ENCODE assay signal across 13 cellular contexts in genomic region chr6:166952122-166952521, GRCh38. TPM values are rescaled to one million over a fixed set of nuclear protein-coding genes. Genes with fewer than 3 reads are reported as not detected.
DNase-seq lines count a peak whose midpoint lies in the region; ATAC-seq and TF ChIP-seq lines count a peak whose summit lies in the region.
"Had no signal": no experiment of that assay in that cellular context is flagged by ENCODE, and none has a peak within 500 bp of the region (broad histone marks: within the 10 kb centered on the region; RNA-seq: fewer than 3 reads in every experiment).

No MANE protein-coding gene starts in this region.

- CTCF ChIA-PET in activated CD4-positive, alpha-beta T cell treated with anti-CD3 and anti-CD28 coated beads for 36 hours (lab: Charles Lee), result interaction anchor here (0.6 to 2.1 kb wide), 4 partner anchors 10 to 165 kb away, joined by 3 to 11 read pairs (median 4); no protein-coding TSS in a partner anchor
- CTCF ChIA-PET in OCI-LY7 (lab: Charles Lee; ENCODE audit: unreplicated experiment), result no interaction called here
- CTCF ChIA-PET in activated naive CD4-positive, alpha-beta T cell treated with anti-CD3 and anti-CD28 coated beads, Interleukin-2, amount 10 ng/mL, durations not matched to agents 7 days and 5 days (lab: Charles Lee), result interaction anchor here (0.7 to 5.4 kb wide), 10 partner anchors 8 to 166 kb away, joined by 3 to 53 read pairs (median 4); no protein-coding TSS in a partner anchor

- TF ChIP-seq CTCF in OCI-LY7 (conservative IDR thresholded peaks at IDR 0.05; ENCODE audit: low read length), result no peak
- no peak for TF ChIP-seq CTCF in prostate gland (IDR thresholded peaks at IDR 0.05)

- H3K27ac ChIP-seq in OCI-LY7 (ENCODE audit: low read depth, low read length, poor library complexity, severe bottlenecking), result peak overlapping the region; percentile 87
- no peak overlapping the region for H3K27ac ChIP-seq in prostate gland
- H3K27ac ChIP-seq: A549 had no signal

- intact Hi-C loops in activated CD4-positive, alpha-beta T cell treated with anti-CD3 and anti-CD28 coated beads for 36 hours (cut with DNase I, micrococcal nuclease), result loop anchor here (5.0 kb wide), 3 partner anchors 165 to 610 kb away; partner anchors contain the start of gene SFT2D1 (in 1 of the 2)
- intact Hi-C loops in OCI-LY7 (cut with micrococcal nuclease; ENCODE audit: unreplicated experiment) (loop anchor here (10.0 kb wide), 1 partner anchor 607 kb away; the partner anchor contains the start of gene SFT2D1), prostate gland (cut with DNase I) (loop anchor here (5.0 kb wide), 1 partner anchor 45 kb away; the partner anchor contains the start of gene CEP43)

- no peaks in the 10 kb centered on the region for H3K27me3 ChIP-seq in prostate gland (replicated peaks; ENCODE audit: insufficient read depth)
- H3K27me3 ChIP-seq: Peyer's patch had no signal

- peaks cover 40% of the 10 kb centered on the region for H3K36me3 Mint-ChIP-seq in activated CD4-positive, alpha-beta T cell treated with anti-CD3 and anti-CD28 coated beads for 36 hours (ENCODE audit: low read depth)
- H3K36me3 Mint-ChIP-seq in activated naive CD4-positive, alpha-beta T cell treated with anti-CD3 and anti-CD28 coated beads, Interleukin-2, amount 10 ng/mL, durations not matched to agents 7 days and 5 days, result peaks cover 52% of the 10 kb centered on the region

- H3K79me2 ChIP-seq in OCI-LY7 (ENCODE audit: insufficient read depth, low read depth, low read length), result peaks cover 44% of the 10 kb centered on the region; the same call in 1 of the 2 replicates

- no peaks in the 10 kb centered on the region for H4K20me1 ChIP-seq in OCI-LY7 (ENCODE audit: insufficient read depth, low read length)

- peaks cover 63% of the 10 kb centered on the region for H3K4me1 Mint-ChIP-seq in activated CD4-positive, alpha-beta T cell treated with anti-CD3 and anti-CD28 coated beads for 36 hours
- H3K4me1 Mint-ChIP-seq in activated naive CD4-positive, alpha-beta T cell treated with anti-CD3 and anti-CD28 coated beads, Interleukin-2, amount 10 ng/mL, durations not matched to agents 7 days and 5 days, result peaks cover 71% of the 10 kb centered on the region

- no peak for ATAC-seq in activated CD4-positive, alpha-beta T cell treated with anti-CD3 and anti-CD28 coated beads for 36 hours
- no peak for ATAC-seq in GM21717 (IDR thresholded peaks at IDR 0.05; ENCODE audit: unreplicated experiment)

- no peak for TF ChIP-seq POLR2A in prostate gland (IDR thresholded peaks at IDR 0.05)

- POLR2A ChIA-PET in activated CD4-positive, alpha-beta T cell treated with anti-CD3 and anti-CD28 coated beads for 36 hours (lab: Charles Lee), result interaction anchor here (0.6 kb wide), 2 partner anchors 82 to 196 kb away, joined by 3 read pairs; no protein-coding TSS in a partner anchor
- POLR2A ChIA-PET in OCI-LY7 (lab: Charles Lee), result interaction anchor here (2.4 kb wide), 1 partner anchor 95 kb away, joined by 10 read pairs; no protein-coding TSS in a partner anchor

- peak overlapping the region; percentile 94 for H3K4me3 Mint-ChIP-seq in activated CD4-positive, alpha-beta T cell treated with anti-CD3 and anti-CD28 coated beads for 36 hours
- peak overlapping the region; percentile 55 for H3K4me3 Mint-ChIP-seq in activated naive CD4-positive, alpha-beta T cell treated with anti-CD3 and anti-CD28 coated beads, Interleukin-2, amount 10 ng/mL, durations not matched to agents 7 days and 5 days

- no peaks in the 10 kb centered on the region for H3K27me3 Mint-ChIP-seq in activated CD4-positive, alpha-beta T cell treated with anti-CD3 and anti-CD28 coated beads for 36 hours
- peaks cover 6% of the 10 kb centered on the region for H3K27me3 Mint-ChIP-seq in activated naive CD4-positive, alpha-beta T cell treated with anti-CD3 and anti-CD28 coated beads, Interleukin-2, amount 10 ng/mL, durations not matched to agents 7 days and 5 days
- H3K27me3 Mint-ChIP-seq: type B pancreatic cell had no signal

- no TSS peak for BruUV-seq in OCI-LY7 (replicated peaks; lab: Mats Ljungman, UMichigan)

- H3K36me3 ChIP-seq in OCI-LY7 (ENCODE audit: insufficient read depth, low read length) (peaks cover 35% of the 10 kb centered on the region), prostate gland (no peaks in the 10 kb centered on the region)

- H3K9me2 ChIP-seq in OCI-LY7 (ENCODE audit: insufficient read depth, low read length), result no peaks in the 10 kb centered on the region

- H3K4me3 ChIP-seq in OCI-LY7 (ENCODE audit: low read depth, low read length, poor library complexity, severe bottlenecking), result peak overlapping the region; percentile 79
- no peak overlapping the region for H3K4me3 ChIP-seq in prostate gland
- H3K4me3 ChIP-seq: A549 had no signal

- peak overlapping the region; percentile 96 for H3K4me2 ChIP-seq in OCI-LY7 (ENCODE audit: low read length)
- H3K4me2 ChIP-seq: A549 had no signal

- H3K4me1 ChIP-seq in OCI-LY7 (ENCODE audit: insufficient read depth, low read length, poor library complexity, severe bottlenecking) (peaks cover 65% of the 10 kb centered on the region), prostate gland (replicated peaks) (peaks cover 4% of the 10 kb centered on the region)
- H3K4me1 ChIP-seq: A549 had no signal

- 90% methylated on average over 12 of the region's 12 CpGs for WGBS in prostate gland

- no peak overlapping the region for H2AFZ ChIP-seq in OCI-LY7 (ENCODE audit: low read length)

- no peaks in the 10 kb centered on the region for H3K9me3 Mint-ChIP-seq in activated CD4-positive, alpha-beta T cell treated with anti-CD3 and anti-CD28 coated beads for 36 hours (ENCODE audit: low read depth)
- no peaks in the 10 kb centered on the region for H3K9me3 Mint-ChIP-seq in activated naive CD4-positive, alpha-beta T cell treated with anti-CD3 and anti-CD28 coated beads, Interleukin-2, amount 10 ng/mL, durations not matched to agents 7 days and 5 days
- H3K9me3 Mint-ChIP-seq: type B pancreatic cell had no signal

- peak overlapping the region; percentile 76 for H3K27ac Mint-ChIP-seq in activated CD4-positive, alpha-beta T cell treated with anti-CD3 and anti-CD28 coated beads for 36 hours
- peak overlapping the region; percentile 98 for H3K27ac Mint-ChIP-seq in activated naive CD4-positive, alpha-beta T cell treated with anti-CD3 and anti-CD28 coated beads, Interleukin-2, amount 10 ng/mL, durations not matched to agents 7 days and 5 days
- H3K27ac Mint-ChIP-seq: type B pancreatic cell had no signal

- H3K9me3 ChIP-seq in OCI-LY7 (ENCODE audit: low read length), result no peaks in the 10 kb centered on the region
- no peaks in the 10 kb centered on the region for H3K9me3 ChIP-seq in prostate gland
- H3K9me3 ChIP-seq: A549, Peyer's patch had no signal

- peak; percentile 40 for DNase-seq in activated CD4-positive, alpha-beta T cell treated with anti-CD3 and anti-CD28 coated beads for 36 hours
- no peak for DNase-seq in activated CD4-positive, alpha-beta T cell treated with anti-CD3 and anti-CD28 coated beads for 1 hour
- DNase-seq in OCI-LY7 (ENCODE audit: low spot score) (no peak), prostate gland (ENCODE audit: low spot score) (no peak), NCI-H2171 treated with DMSO at 0.1 percent for 48 hours (lab: John Stamatoyannopoulos, UW) (no peak)
- DNase-seq in activated naive CD4-positive, alpha-beta T cell treated with anti-CD3 and anti-CD28 coated beads, Interleukin-2, amount 10 ng/mL, durations not matched to agents 7 days and 5 days, result no peak
- DNase-seq in stimulated activated CD4-positive, alpha-beta T cell treated with anti-CD3 and anti-CD28 coated beads, Interleukin-4, amount 100 ng/mL, for 1 hour, result peak; percentile 48
- DNase-seq: mammary epithelial cell, small intestine had no signal

RNA-seq across cellular contexts. Expression of gene RNASET2, which starts 4.2 kb away (rescaled TPM):
- 10 to 100 TPM; 68.7 to 85.2 TPM for total RNA-seq in activated CD4-positive, alpha-beta T cell treated with anti-CD3 and anti-CD28 coated beads for 36 hours
- 71.7 and 87.1 TPM in 2 replicates for total RNA-seq in OCI-LY7 (2014; rRNA removed; shearing (Covaris generic))
- total RNA-seq in OCI-LY7 (2022) (73.0 and 105 TPM in 2 replicates), prostate gland (100 to 1,000 TPM in 1 of 2 donors, 10 to 100 TPM in 1; 81.3 to 180 TPM)

RNA-seq across cellular contexts. Expression of gene CEP43, which starts 47.1 kb away (rescaled TPM):
- 10 to 100 TPM; 19.9 to 20.0 TPM for total RNA-seq in activated CD4-positive, alpha-beta T cell treated with anti-CD3 and anti-CD28 coated beads for 36 hours
- total RNA-seq in OCI-LY7 (2014; rRNA removed; shearing (Covaris generic)), result 41.2 and 48.1 TPM in 2 replicates
- total RNA-seq in OCI-LY7 (2022) (34.3 and 40.4 TPM in 2 replicates), prostate gland (10 to 100 TPM; 13.3 to 25.7 TPM)

Comparison
In these comparisons a context has a peak if more than half of its experiments do, and no peak if none do; other contexts are left out.
1. DNase-seq: peak in activated CD4-positive, alpha-beta T cell treated with anti-CD3 and anti-CD28 coated beads for 36 hours (single experiment) and stimulated activated CD4-positive, alpha-beta T cell treated with anti-CD3 and anti-CD28 coated beads, Interleukin-4, amount 100 ng/mL, for 1 hour (single experiment); none in activated CD4-positive, alpha-beta T cell treated with anti-CD3 and anti-CD28 coated beads for 1 hour (single experiment), OCI-LY7 (single experiment), activated naive CD4-positive, alpha-beta T cell treated with anti-CD3 and anti-CD28 coated beads, Interleukin-2, amount 10 ng/mL, durations not matched to agents 7 days and 5 days (single experiment), prostate gland (single experiment) and NCI-H2171 treated with DMSO at 0.1 percent for 48 hours (single experiment).